8 cellular contexts compared by ENCODE assay signal in the genomic region with DNA sequence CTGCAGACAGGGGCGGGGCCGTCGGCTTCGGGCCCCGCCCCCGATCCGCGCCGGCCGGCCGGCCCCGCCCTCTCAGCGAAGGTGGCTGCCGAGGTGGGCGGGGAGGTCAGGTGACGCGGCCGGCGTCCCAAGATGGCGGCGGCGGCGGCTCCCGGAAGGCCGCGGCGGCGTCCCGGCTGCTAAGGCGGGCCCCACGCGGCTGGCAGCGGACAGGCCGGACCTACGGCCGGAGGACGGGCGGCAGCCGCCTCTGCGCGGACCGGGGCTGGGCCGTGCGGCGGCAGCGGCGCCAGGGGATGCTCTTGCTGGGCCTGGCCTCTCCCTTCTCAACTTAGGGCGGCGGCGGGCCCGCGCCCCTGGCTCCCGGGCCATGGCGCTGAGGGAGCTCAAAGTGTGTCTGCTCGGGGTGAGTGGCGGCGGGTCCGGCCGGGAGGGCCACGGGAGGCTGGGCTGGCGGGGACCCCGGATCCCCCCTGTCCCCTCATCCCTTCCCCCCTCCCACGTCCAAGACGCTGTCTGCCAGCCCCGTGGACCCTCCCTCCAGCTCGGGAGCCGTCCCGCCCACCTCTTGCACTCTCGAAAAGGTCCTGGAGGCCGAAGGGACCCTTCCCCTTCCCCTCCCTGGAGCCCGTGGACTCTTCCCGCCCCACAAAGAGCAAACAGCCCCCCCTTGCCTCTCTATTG. TPM values are rescaled to one million over a fixed set of nuclear protein-coding genes. Genes with fewer than 3 reads are reported as not detected.
DNase-seq lines count a peak whose midpoint lies in the region; ATAC-seq and TF ChIP-seq lines count a peak whose summit lies in the region.

A gene with protein sequence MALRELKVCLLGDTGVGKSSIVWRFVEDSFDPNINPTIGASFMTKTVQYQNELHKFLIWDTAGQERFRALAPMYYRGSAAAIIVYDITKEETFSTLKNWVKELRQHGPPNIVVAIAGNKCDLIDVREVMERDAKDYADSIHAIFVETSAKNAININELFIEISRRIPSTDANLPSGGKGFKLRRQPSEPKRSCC (plus strand): TSS at position 109 of the 684 bp plus-strand sequence. CDS start 262 bp downstream, at position 371.

- peak within 1 kb of the TSS; percentile 66 for H3K27ac ChIP-seq in DND-41 (ENCODE audit: low read length)
- H3K27ac ChIP-seq in IMR-90 (ENCODE audit: insufficient read depth, low read length) = peak within 1 kb of the TSS; percentile 75

- peak within 1 kb of the TSS; percentile 97 for H2AK9ac ChIP-seq in IMR-90 (replicated peaks; ENCODE audit: low read depth, low read length, poor library complexity)

- BruUV-seq in IMR-90 (replicated peaks; lab: Mats Ljungman, UMichigan) = no TSS peak

- H3K79me1 ChIP-seq in IMR-90 (ENCODE audit: low read depth in 1 of 2, low read length in 2 of 2) = peaks cover 30 to 72% of the 10 kb centered on the region in 2 experiments

- H3K4me3 Mint-ChIP-seq in activated naive CD4-positive, alpha-beta T cell treated with anti-CD3 and anti-CD28 coated beads for 36 hours = peak within 1 kb of the TSS; percentile 93

- 0% methylated on average over 8 of the region's 72 CpGs; no CpG with 5 or more reads in 1 of the 2 experiments for WGBS in IMR-90 (ENCODE audit: extremely low coverage in 2 of 2, insufficient read length in 1 of 2), 2 experiments

- H3K4me3 ChIP-seq in DND-41 (ENCODE audit: low read depth in 1 of 2, low read length in 2 of 2) (peak within 1 kb of the TSS; percentile 92 to 96), IMR-90 (ENCODE audit: insufficient read depth, low read depth, low read length) (peak within 1 kb of the TSS; percentile 98)

- no peaks in the 10 kb centered on the region for H3K27me3 Mint-ChIP-seq in activated naive CD4-positive, alpha-beta T cell treated with anti-CD3 and anti-CD28 coated beads for 36 hours (ENCODE audit: low read depth)

- POLR2A ChIA-PET in IMR-90 (lab: Charles Lee; ENCODE audit: unreplicated experiment) = no interaction called here

- H3K18ac ChIP-seq in IMR-90 (ENCODE audit: low read depth, low read length) = peak within 1 kb of the TSS; percentile 65

- no peak within 1 kb of the TSS for H2BK15ac ChIP-seq in IMR-90 (ENCODE audit: low read depth, low read length)

- H4K91ac ChIP-seq in IMR-90 (ENCODE audit: insufficient read depth, low read depth, low read length) = peak within 1 kb of the TSS; percentile 91

- H3K27me3 ChIP-seq in DND-41 (ENCODE audit: insufficient read depth, low read length, poor library complexity) (no peaks in the 10 kb centered on the region), IMR-90 (ENCODE audit: control insufficient read depth, insufficient read depth, low read length) (no peaks in the 10 kb centered on the region)

- peak within 1 kb of the TSS; percentile 82 for H3K23ac ChIP-seq in IMR-90 (ENCODE audit: low read depth, low read length)

- CTCF ChIA-PET in IMR-90 (lab: Yijun Ruan, JAX) = no interaction called here
- CTCF ChIA-PET in activated naive CD4-positive, alpha-beta T cell treated with anti-CD3 and anti-CD28 coated beads for 36 hours (lab: Charles Lee) = no interaction called here

- H4K20me1 ChIP-seq in DND-41 (ENCODE audit: insufficient read depth, low read length) = no peaks in the 10 kb centered on the region; the same call in 1 of the 2 replicates
- H4K20me1 ChIP-seq in IMR-90 (ENCODE audit: insufficient read depth, low read length) = peaks cover 6% of the 10 kb centered on the region; the same call in 1 of the 2 replicates

- H3K14ac ChIP-seq in IMR-90 (replicated peaks; ENCODE audit: low read depth, low read length) = peak within 1 kb of the TSS; percentile 90

- intact Hi-C loops in IMR-90 (cut with micrococcal nuclease) = loop anchor here (10.0 kb wide), 1 partner anchor 345 kb away; a partner anchor contains a TSS
- intact Hi-C loops in activated naive CD4-positive, alpha-beta T cell treated with anti-CD3 and anti-CD28 coated beads for 36 hours (cut with micrococcal nuclease) = loop anchor here (1.0 to 10.0 kb wide), 7 partner anchors 43 to 1633 kb away; a partner anchor contains a TSS

- DNase-seq in DND-41 (peak; percentile 72), IMR-90 (peak; percentile 77), SK-N-DZ (ENCODE audit: low spot score) (peak; percentile 66), globus pallidus (ENCODE audit: low spot score) (peak; percentile 75), occipital lobe (lab: John Stamatoyannopoulos, UW) (peak; percentile 48), superior temporal gyrus (ENCODE audit: extremely low spot score) (peak; percentile 57)
- DNase-seq in activated naive CD4-positive, alpha-beta T cell treated with anti-CD3 and anti-CD28 coated beads for 36 hours = peak; percentile 81

- no peaks in the 10 kb centered on the region for H3K9me3 ChIP-seq in DND-41 (ENCODE audit: insufficient read depth, low read length, severe bottlenecking)
- no peaks in the 10 kb centered on the region for H3K9me3 ChIP-seq in IMR-90 (ENCODE audit: control insufficient read depth, insufficient read depth, low read length)

- H3K4me1 ChIP-seq in DND-41 (ENCODE audit: insufficient read depth, low read length) (peaks cover 36% of the 10 kb centered on the region), IMR-90 (ENCODE audit: control insufficient read depth, insufficient read depth, low read length) (peaks cover 4% of the 10 kb centered on the region; the same call in 1 of the 2 replicates)

- in situ Hi-C loops in IMR-90 (cut with MboI; ENCODE audit: low sequenced_read_pairs) = no loop called here

- peak within 1 kb of the TSS; percentile 64; the same call in 1 of the 2 replicates for H2AK5ac ChIP-seq in IMR-90 (ENCODE audit: low read depth, low read length)

- peaks cover 13% of the 10 kb centered on the region for H3K9me1 ChIP-seq in IMR-90 (ENCODE audit: insufficient read depth, low read length)

- peak; percentile 19; the same call in 1 of the 2 replicates for TF ChIP-seq RAD21 in IMR-90 (IDR thresholded peaks at IDR 0.05; ENCODE audit: low read length)

- H3K4me2 ChIP-seq in DND-41 (ENCODE audit: insufficient read depth, low read length) (peak within 1 kb of the TSS; percentile 90), IMR-90 (ENCODE audit: low read depth, low read length) (peak within 1 kb of the TSS; percentile 98)

- peak within 1 kb of the TSS; percentile 85 for H4K5ac ChIP-seq in IMR-90 (ENCODE audit: low read depth, low read length)

- H2AFZ ChIP-seq in DND-41 (ENCODE audit: low read depth, low read length) = peak within 1 kb of the TSS; percentile 96
- H2AFZ ChIP-seq in IMR-90 (replicated peaks; ENCODE audit: low read length, poor library complexity) = peak within 1 kb of the TSS; percentile 98

- no peaks in the 10 kb centered on the region for H3K9me3 Mint-ChIP-seq in activated naive CD4-positive, alpha-beta T cell treated with anti-CD3 and anti-CD28 coated beads for 36 hours

- peak; percentile 81 for ATAC-seq in DND-41 (ENCODE audit: insufficient read depth, low read depth)
- ATAC-seq in GM21526 (IDR thresholded peaks at IDR 0.05; ENCODE audit: low FRiP score, unreplicated experiment) = peak; percentile 69
- ATAC-seq in IMR-90 (ENCODE audit: low read depth) = peak; percentile 94

- peaks cover 72% of the 10 kb centered on the region for H3K4me1 Mint-ChIP-seq in activated naive CD4-positive, alpha-beta T cell treated with anti-CD3 and anti-CD28 coated beads for 36 hours (ENCODE audit: low read depth)

- peaks cover 18% of the 10 kb centered on the region for H3K36me3 Mint-ChIP-seq in activated naive CD4-positive, alpha-beta T cell treated with anti-CD3 and anti-CD28 coated beads for 36 hours (ENCODE audit: low read depth)

- H3K4ac ChIP-seq in IMR-90 (ENCODE audit: low read depth, low read length) = peak within 1 kb of the TSS; percentile 91

- dilution Hi-C loops in IMR-90 (cut with HindIII; ENCODE audit: low sequenced_read_pairs, unreplicated experiment) = no loop called here

- peak within 1 kb of the TSS; percentile 89 for H2BK5ac ChIP-seq in IMR-90 (ENCODE audit: low read depth, low read length, poor library complexity, severe bottlenecking)

- peak within 1 kb of the TSS; percentile 74 for H2BK120ac ChIP-seq in IMR-90 (ENCODE audit: low read depth, low read length)

- TF ChIP-seq CTCF in DND-41 (IDR thresholded peaks at IDR 0.05; ENCODE audit: borderline replicate concordance, extremely low read depth, low read length, poor library complexity, severe bottlenecking) (no peak), IMR-90 (conservative IDR thresholded peaks at IDR 0.05; ENCODE audit: low read depth, low read length) (no peak)

- peaks cover 34% of the 10 kb centered on the region for H3K79me2 ChIP-seq in DND-41 (ENCODE audit: insufficient read depth, low read length)

- peak; percentile 93 for TF ChIP-seq POLR2A in IMR-90 (IDR thresholded peaks at IDR 0.05; ENCODE audit: low read depth, low read length)

- H2BK20ac ChIP-seq in IMR-90 (ENCODE audit: low read depth, low read length) = no peak within 1 kb of the TSS

- peaks cover 32% of the 10 kb centered on the region for H3K36me3 ChIP-seq in DND-41 (ENCODE audit: insufficient read depth, low read length)
- H3K36me3 ChIP-seq in IMR-90 (ENCODE audit: control insufficient read depth, insufficient read depth, low read length) = peaks cover 17% of the 10 kb centered on the region

- peak within 1 kb of the TSS; percentile 90 for H3K27ac Mint-ChIP-seq in activated naive CD4-positive, alpha-beta T cell treated with anti-CD3 and anti-CD28 coated beads for 36 hours

- H3K9ac ChIP-seq in DND-41 (ENCODE audit: low read depth, low read length) (peak within 1 kb of the TSS; percentile 92), IMR-90 (ENCODE audit: low read depth, low read length) (peak within 1 kb of the TSS; percentile 90)

- peak within 1 kb of the TSS; percentile 50; the same call in 1 of the 2 replicates for H3K56ac ChIP-seq in IMR-90 (ENCODE audit: extremely low read depth, insufficient read depth, low read length)

- peak within 1 kb of the TSS; percentile 89 to 92; a peak in 3 of 4 replicates for H4K8ac ChIP-seq in IMR-90 (ENCODE audit: low read depth in 2 of 2, low read length in 2 of 2)

TF ChIP-seq in IMR-90, 13 proteins besides CTCF, POLR2A, EP300 and RAD21 (continues in another document):
- TF ChIP-seq, protein P1, sequence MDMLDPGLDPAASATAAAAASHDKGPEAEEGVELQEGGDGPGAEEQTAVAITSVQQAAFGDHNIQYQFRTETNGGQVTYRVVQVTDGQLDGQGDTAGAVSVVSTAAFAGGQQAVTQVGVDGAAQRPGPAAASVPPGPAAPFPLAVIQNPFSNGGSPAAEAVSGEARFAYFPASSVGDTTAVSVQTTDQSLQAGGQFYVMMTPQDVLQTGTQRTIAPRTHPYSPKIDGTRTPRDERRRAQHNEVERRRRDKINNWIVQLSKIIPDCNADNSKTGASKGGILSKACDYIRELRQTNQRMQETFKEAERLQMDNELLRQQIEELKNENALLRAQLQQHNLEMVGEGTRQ (IDR thresholded peaks at IDR 0.05; ENCODE audit: low read depth, low read length) = peak; percentile 88
- no peak for TF ChIP-seq RFX5 (IDR thresholded peaks at IDR 0.05; ENCODE audit: low read depth, low read length)

RNA-seq across cellular contexts. Expression of the gene that starts here (rescaled TPM):
- total RNA-seq in IMR-90 (2012; rRNA removed) (8.2 and 16.1 TPM in 2 replicates), occipital lobe (28.2 TPM)
- polyA plus RNA-seq in IMR-90 (2012; rRNA removed) = 7.9 and 8.4 TPM in 2 replicates
- polyA plus RNA-seq in IMR-90 (2012; cell fraction: cytosol; rRNA removed) = 3.4 and 4.3 TPM in 2 replicates
- polyA plus RNA-seq in IMR-90 (2012; cell fraction: nucleus; rRNA removed; ENCODE audit: low replicate concordance) = 15.6 and 16.5 TPM in 2 replicates
- polyA plus RNA-seq in SK-N-DZ (2014; cell fraction: cytosol; rRNA removed) = 9.6 and 10.6 TPM in 2 replicates
- polyA plus RNA-seq in SK-N-DZ (2014; cell fraction: nucleus; rRNA removed) = 6.2 and 6.9 TPM in 2 replicates
- total RNA-seq in activated naive CD4-positive, alpha-beta T cell treated with anti-CD3 and anti-CD28 coated beads for 36 hours = 1 to 10 TPM; 9.3 to 9.8 TPM

Comparison
In these comparisons a context has a peak if more than half of its experiments do, and no peak if none do; other contexts are left out.
1. Peak in every context shown above with its lines: DNase-seq, ATAC-seq, H3K4me3 ChIP-seq and H3K27ac ChIP-seq.